In genomic region chr6:111555041-111555440, GRCh38 we compare ENCODE assay signal across 9 cellular contexts. TPM values are rescaled to one million over a fixed set of nuclear protein-coding genes. Genes with fewer than 3 reads are reported as not detected.
DNase-seq lines count a peak whose midpoint lies in the region; ATAC-seq and TF ChIP-seq lines count a peak whose summit lies in the region.
"Had no signal": no experiment of that assay in that cellular context is flagged by ENCODE, and none has a peak within 500 bp of the region (broad histone marks: within the 10 kb centered on the region; RNA-seq: fewer than 3 reads in every experiment).

No MANE protein-coding gene starts in this region.

- intact Hi-C loops in ascending aorta (cut with DNase I) = no loop called here
- intact Hi-C loops in right lobe of liver (cut with DNase I) = no loop called here
- intact Hi-C loops in testis (cut with DNase I; ENCODE audit: low total_unique reads) = loop anchor here (10.0 kb wide), 1 partner anchor 50 kb away; the partner anchor contains the start of gene TRAF3IP2

- TF ChIP-seq CTCF in ascending aorta (IDR thresholded peaks at IDR 0.05) = no peak
- TF ChIP-seq CTCF in right lobe of liver (IDR thresholded peaks at IDR 0.05) = no peak
- no peak for TF ChIP-seq CTCF in testis (IDR thresholded peaks at IDR 0.05)

- H3K4me3 ChIP-seq in ascending aorta (no peak overlapping the region), right lobe of liver (no peak overlapping the region), testis (no peak overlapping the region), SJCRH30 (no peak overlapping the region)

- peak in 3 of 4 donors; percentile 14 to 21 (median 16) for ATAC-seq in right lobe of liver
- ATAC-seq: natural killer cell had no signal

- H3K36me3 ChIP-seq in ascending aorta (no peaks in the 10 kb centered on the region), right lobe of liver (no peaks in the 10 kb centered on the region), testis (ENCODE audit: low read depth, missing control alignments) (no peaks in the 10 kb centered on the region), SJCRH30 (peaks cover 3% of the 10 kb centered on the region; the same call in 1 of the 2 replicates)

- H3K27ac ChIP-seq in ascending aorta = peak overlapping the region; percentile 53 to 71
- peak overlapping the region in 1 of 3 donors; percentile 9 for H3K27ac ChIP-seq in right lobe of liver
- peak overlapping the region; percentile 21 to 70 for H3K27ac ChIP-seq in testis
- H3K27ac ChIP-seq in SJCRH30 = no peak overlapping the region

- H3K27me3 ChIP-seq in ascending aorta (no peaks in the 10 kb centered on the region), right lobe of liver (no peaks in the 10 kb centered on the region), testis (no peaks in the 10 kb centered on the region), SJCRH30 (no peaks in the 10 kb centered on the region)

- TF ChIP-seq POLR2A in right lobe of liver (IDR thresholded peaks at IDR 0.05) = no peak
- no peak for TF ChIP-seq POLR2A in testis (IDR thresholded peaks at IDR 0.05)

- WGBS in right lobe of liver (ENCODE audit: insufficient coverage, low coverage, low lambda C conversion rate, missing lambda C conversion rate) = 31% methylated on average over 2 of the region's 2 CpGs
- WGBS in testis, 2 donors = 44 to 48% methylated on average over 2 of the region's 2 CpGs

- DNase-seq in GM04503 (ENCODE audit: low read depth) = peak; percentile 92
- DNase-seq in ascending aorta (ENCODE audit: low spot score in 2 of 2) = peak in 1 of 2 donors; percentile 67
- no peak for DNase-seq in right lobe of liver
- no peak for DNase-seq in testis
- no peak for DNase-seq in activated CD4-positive, alpha-beta T cell treated with anti-CD3 and anti-CD28 coated beads for 4 hours
- DNase-seq in SJCRH30 = no peak
- no peak for DNase-seq in NCI-H2196 treated with DMSO at 0.1 percent for 48 hours (lab: John Stamatoyannopoulos, UW; ENCODE audit: unreplicated experiment)
- DNase-seq: activated CD4-positive, CD25-positive, alpha-beta regulatory T cell; natural killer cell had no signal

- peaks cover 17 to 34% of the 10 kb centered on the region in 2 donors for H3K4me1 ChIP-seq in ascending aorta
- H3K4me1 ChIP-seq in right lobe of liver = peaks cover 0 to 29% (median 14%) of the 10 kb centered on the region in 4 donors
- peaks cover 32% of the 10 kb centered on the region for H3K4me1 ChIP-seq in testis
- H3K4me1 ChIP-seq in SJCRH30 = peaks cover 49% of the 10 kb centered on the region

- H3K9me3 ChIP-seq in ascending aorta (no peaks in the 10 kb centered on the region), right lobe of liver (no peaks in the 10 kb centered on the region), testis (no peaks in the 10 kb centered on the region), SJCRH30 (replicated peaks) (no peaks in the 10 kb centered on the region)

RNA-seq across cellular contexts. Expression of gene TRAF3IP2, which starts 50.6 kb away (rescaled TPM):
- 31.3 TPM for total RNA-seq in ascending aorta
- total RNA-seq in right lobe of liver = 10 to 100 TPM in 2 of 6 experiments, 1 to 10 TPM in 4; 5.0 to 21.9 (median 8.6) TPM
- total RNA-seq in testis = 1 to 10 TPM; 8.5 to 9.4 TPM
- 9.5 TPM for polyA plus RNA-seq in testis (ENCODE audit: insufficient read depth, low read depth, low replicate concordance)
- 41.2 and 43.6 TPM in 2 replicates for total RNA-seq in SJCRH30 (2014; rRNA removed; shearing (Covaris generic))
